ENCODE assay signal across 20 cellular contexts in the genomic region with DNA sequence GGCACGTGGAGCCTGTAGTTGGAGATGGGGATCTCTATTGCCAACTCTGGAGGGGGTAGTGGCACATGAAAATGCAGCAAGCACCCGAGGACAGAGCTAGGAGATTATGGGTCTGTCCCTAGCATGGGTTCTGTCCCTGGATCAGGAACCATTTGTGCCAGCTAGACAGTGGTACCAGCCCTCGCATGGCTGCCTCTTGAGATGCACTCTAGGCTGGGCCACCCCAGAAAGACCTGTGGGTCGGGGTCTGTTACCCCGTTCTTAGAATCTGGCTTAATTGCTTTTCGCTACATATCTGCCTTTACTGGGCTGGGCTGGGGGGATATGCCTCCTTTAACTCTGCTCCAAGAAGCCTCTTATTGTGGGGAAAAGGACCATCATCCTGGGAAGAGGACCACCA. TPM values are rescaled to one million over a fixed set of nuclear protein-coding genes. Genes with fewer than 3 reads are reported as not detected.
DNase-seq lines count a peak whose midpoint lies in the region; ATAC-seq and TF ChIP-seq lines count a peak whose summit lies in the region.
"Had no signal": no experiment of that assay in that cellular context is flagged by ENCODE, and none has a peak within 500 bp of the region (broad histone marks: within the 10 kb centered on the region; RNA-seq: fewer than 3 reads in every experiment).

No MANE protein-coding gene starts in this region.

- H2AFZ ChIP-seq in neural cell (ENCODE audit: low read depth, low read length), result no peak overlapping the region

- peaks cover 3% of the 10 kb centered on the region for H3K27me3 Mint-ChIP-seq in activated naive CD8-positive, alpha-beta T cell treated with anti-CD3 and anti-CD28 coated beads, Interleukin-2, amount 50 U/mL, for 24 hours
- no peaks in the 10 kb centered on the region for H3K27me3 Mint-ChIP-seq in activated naive CD8-positive, alpha-beta T cell treated with anti-CD3 and anti-CD28 coated beads for 36 hours
- peaks cover 8% of the 10 kb centered on the region for H3K27me3 Mint-ChIP-seq in endothelial cell (ENCODE audit: unreplicated experiment)
- H3K27me3 Mint-ChIP-seq: CD4-positive, alpha-beta T cell had no signal

- no peak for ATAC-seq in activated naive CD8-positive, alpha-beta T cell treated with anti-CD3 and anti-CD28 coated beads, Interleukin-2, amount 50 U/mL, for 24 hours
- ATAC-seq in GM21723 (IDR thresholded peaks at IDR 0.05; ENCODE audit: unreplicated experiment), result no peak
- ATAC-seq: A549; CD8-positive, alpha-beta T cell had no signal

- H3K4me2 ChIP-seq in neural cell (ENCODE audit: low read length), result peak overlapping the region; percentile 45
- H3K4me2 ChIP-seq: A549 had no signal

- H3K4me3 Mint-ChIP-seq in activated naive CD8-positive, alpha-beta T cell treated with anti-CD3 and anti-CD28 coated beads, Interleukin-2, amount 50 U/mL, for 24 hours, result no peak overlapping the region
- no peak overlapping the region for H3K4me3 Mint-ChIP-seq in activated naive CD8-positive, alpha-beta T cell treated with anti-CD3 and anti-CD28 coated beads for 36 hours
- no peak overlapping the region for H3K4me3 Mint-ChIP-seq in endothelial cell (ENCODE audit: unreplicated experiment)
- H3K4me3 Mint-ChIP-seq: B cell; CD4-positive, alpha-beta T cell; CD8-positive, alpha-beta T cell had no signal

- no peaks in the 10 kb centered on the region for H3K9me3 Mint-ChIP-seq in activated naive CD8-positive, alpha-beta T cell treated with anti-CD3 and anti-CD28 coated beads, Interleukin-2, amount 50 U/mL, for 24 hours
- H3K9me3 Mint-ChIP-seq in activated naive CD8-positive, alpha-beta T cell treated with anti-CD3 and anti-CD28 coated beads for 36 hours, result no peaks in the 10 kb centered on the region
- no peaks in the 10 kb centered on the region for H3K9me3 Mint-ChIP-seq in endothelial cell (ENCODE audit: unreplicated experiment)
- H3K9me3 Mint-ChIP-seq: CD4-positive, alpha-beta T cell; CD8-positive, alpha-beta T cell had no signal

- H3K79me2 ChIP-seq in neural cell (replicated peaks; ENCODE audit: insufficient read depth, low read length), result peaks cover 21% of the 10 kb centered on the region

- H3K27me3 ChIP-seq in neural cell (ENCODE audit: insufficient read depth, low read depth, low read length), result no peaks in the 10 kb centered on the region
- H3K27me3 ChIP-seq: BLaER1 treated with 17β-estradiol and CSF1 and Interleukin-3, amounts not matched to agents 10 nM and 100 nM had no signal

- no peaks in the 10 kb centered on the region for H3K9me2 ChIP-seq in neural cell (ENCODE audit: insufficient read depth, low read length)

- peak overlapping the region; percentile 2 for H3K27ac Mint-ChIP-seq in activated naive CD8-positive, alpha-beta T cell treated with anti-CD3 and anti-CD28 coated beads, Interleukin-2, amount 50 U/mL, for 24 hours
- no peak overlapping the region for H3K27ac Mint-ChIP-seq in activated naive CD8-positive, alpha-beta T cell treated with anti-CD3 and anti-CD28 coated beads for 36 hours
- no peak overlapping the region for H3K27ac Mint-ChIP-seq in endothelial cell (ENCODE audit: unreplicated experiment)
- H3K27ac Mint-ChIP-seq: B cell; CD4-positive, alpha-beta T cell; CD8-positive, alpha-beta T cell had no signal

- no peak overlapping the region for H3K4me3 ChIP-seq in coronary artery
- peak overlapping the region; percentile 44 for H3K4me3 ChIP-seq in neural cell (ENCODE audit: low read length)
- H3K4me3 ChIP-seq: A549; BLaER1 treated with 17β-estradiol and CSF1 and Interleukin-3, amounts not matched to agents 10 nM and 100 nM had no signal

- no peaks in the 10 kb centered on the region for H4K20me1 ChIP-seq in neural cell (ENCODE audit: insufficient read depth)
- H4K20me1 ChIP-seq: BLaER1 treated with 17β-estradiol and CSF1 and Interleukin-3, amounts not matched to agents 10 nM and 100 nM had no signal

- H3K9ac ChIP-seq in neural cell (ENCODE audit: low read length), result no peak overlapping the region
- H3K9ac ChIP-seq: BLaER1 treated with 17β-estradiol and CSF1 and Interleukin-3, amounts not matched to agents 10 nM and 100 nM had no signal

- H3K27ac ChIP-seq in KOPT-K1 (ENCODE audit: low read depth, low read length, poor library complexity, severe bottlenecking) (peak overlapping the region; percentile 18), coronary artery (no peak overlapping the region), neural cell (ENCODE audit: low read length) (peak overlapping the region; percentile 56)
- H3K27ac ChIP-seq: 22Rv1; A549; BLaER1 treated with 17β-estradiol and CSF1 and Interleukin-3, amounts not matched to agents 10 nM and 100 nM; C4-2B had no signal

- TF ChIP-seq CTCF in coronary artery (IDR thresholded peaks at IDR 0.05) (no peak), neural cell (IDR thresholded peaks at IDR 0.05; ENCODE audit: poor library complexity, severe bottlenecking) (no peak), endothelial cell (IDR thresholded peaks at IDR 0.05; ENCODE audit: unreplicated experiment) (no peak)

- H3K36me3 ChIP-seq in KOPT-K1 (ENCODE audit: insufficient read depth, low read length) (no peaks in the 10 kb centered on the region), neural cell (ENCODE audit: insufficient read depth, low read length) (no peaks in the 10 kb centered on the region)
- H3K36me3 ChIP-seq: BLaER1 treated with 17β-estradiol and CSF1 and Interleukin-3, amounts not matched to agents 10 nM and 100 nM had no signal

- no peaks in the 10 kb centered on the region for H3F3A ChIP-seq in neural cell (ENCODE audit: insufficient read depth, low read length, poor library complexity, severe bottlenecking)

- TF ChIP-seq EP300 in neural cell (conservative IDR thresholded peaks at IDR 0.05; ENCODE audit: poor library complexity, severe bottlenecking), result no peak

- no peak for DNase-seq in activated naive CD8-positive, alpha-beta T cell treated with anti-CD3 and anti-CD28 coated beads, Interleukin-2, amount 50 U/mL, for 24 hours
- DNase-seq in activated naive CD8-positive, alpha-beta T cell treated with anti-CD3 and anti-CD28 coated beads for 36 hours, result no peak
- DNase-seq in coronary artery (ENCODE audit: low spot score) (peak; percentile 54), activated T-cell treated with anti-CD3 and anti-CD28 coated beads for 4 hours (no peak), endothelial cell (ENCODE audit: low spot score) (no peak)
- DNase-seq: AML-193; Caco-2; Calu3; CD4-positive, alpha-beta T cell; CD8-positive, alpha-beta T cell; GF-D8 had no signal

- H3K4me1 Mint-ChIP-seq in activated naive CD8-positive, alpha-beta T cell treated with anti-CD3 and anti-CD28 coated beads, Interleukin-2, amount 50 U/mL, for 24 hours, result peaks cover 8% of the 10 kb centered on the region
- peaks cover 5% of the 10 kb centered on the region for H3K4me1 Mint-ChIP-seq in activated naive CD8-positive, alpha-beta T cell treated with anti-CD3 and anti-CD28 coated beads for 36 hours
- H3K4me1 Mint-ChIP-seq in endothelial cell (ENCODE audit: unreplicated experiment), result peaks cover 25% of the 10 kb centered on the region

- H3K36me3 Mint-ChIP-seq in activated naive CD8-positive, alpha-beta T cell treated with anti-CD3 and anti-CD28 coated beads, Interleukin-2, amount 50 U/mL, for 24 hours (ENCODE audit: low read depth), result no peaks in the 10 kb centered on the region
- H3K36me3 Mint-ChIP-seq in activated naive CD8-positive, alpha-beta T cell treated with anti-CD3 and anti-CD28 coated beads for 36 hours, result no peaks in the 10 kb centered on the region
- no peaks in the 10 kb centered on the region for H3K36me3 Mint-ChIP-seq in endothelial cell (ENCODE audit: low read depth, unreplicated experiment)
- H3K36me3 Mint-ChIP-seq: CD8-positive, alpha-beta T cell had no signal

- no peaks in the 10 kb centered on the region for H3K9me3 ChIP-seq in KOPT-K1 (ENCODE audit: insufficient read depth, low read length, poor library complexity, severe bottlenecking)
- H3K9me3 ChIP-seq in neural cell (ENCODE audit: low read length), result no peaks in the 10 kb centered on the region
- H3K9me3 ChIP-seq: A549; BLaER1 treated with 17β-estradiol and CSF1 and Interleukin-3, amounts not matched to agents 10 nM and 100 nM; Caco-2 had no signal

- no peak for TF ChIP-seq RAD21 in neural cell (conservative IDR thresholded peaks at IDR 0.05)

TF ChIP-seq in neural cell, 6 proteins besides CTCF, POLR2A, EP300 and RAD21:
- TF ChIP-seq POLR2AphosphoS5 (IDR thresholded peaks at IDR 0.05) (no peak), MXI1 (conservative IDR thresholded peaks at IDR 0.05; ENCODE audit: poor library complexity, severe bottlenecking) (no peak), TAF1 (IDR thresholded peaks at IDR 0.05; ENCODE audit: low read depth) (no peak), SMC3 (conservative IDR thresholded peaks at IDR 0.05; ENCODE audit: poor library complexity) (no peak), EZH2 (IDR thresholded peaks at IDR 0.05; ENCODE audit: borderline replicate concordance, insufficient read depth, low read length, poor library complexity, severe bottlenecking) (no peak)
- TF ChIP-seq, protein P1, sequence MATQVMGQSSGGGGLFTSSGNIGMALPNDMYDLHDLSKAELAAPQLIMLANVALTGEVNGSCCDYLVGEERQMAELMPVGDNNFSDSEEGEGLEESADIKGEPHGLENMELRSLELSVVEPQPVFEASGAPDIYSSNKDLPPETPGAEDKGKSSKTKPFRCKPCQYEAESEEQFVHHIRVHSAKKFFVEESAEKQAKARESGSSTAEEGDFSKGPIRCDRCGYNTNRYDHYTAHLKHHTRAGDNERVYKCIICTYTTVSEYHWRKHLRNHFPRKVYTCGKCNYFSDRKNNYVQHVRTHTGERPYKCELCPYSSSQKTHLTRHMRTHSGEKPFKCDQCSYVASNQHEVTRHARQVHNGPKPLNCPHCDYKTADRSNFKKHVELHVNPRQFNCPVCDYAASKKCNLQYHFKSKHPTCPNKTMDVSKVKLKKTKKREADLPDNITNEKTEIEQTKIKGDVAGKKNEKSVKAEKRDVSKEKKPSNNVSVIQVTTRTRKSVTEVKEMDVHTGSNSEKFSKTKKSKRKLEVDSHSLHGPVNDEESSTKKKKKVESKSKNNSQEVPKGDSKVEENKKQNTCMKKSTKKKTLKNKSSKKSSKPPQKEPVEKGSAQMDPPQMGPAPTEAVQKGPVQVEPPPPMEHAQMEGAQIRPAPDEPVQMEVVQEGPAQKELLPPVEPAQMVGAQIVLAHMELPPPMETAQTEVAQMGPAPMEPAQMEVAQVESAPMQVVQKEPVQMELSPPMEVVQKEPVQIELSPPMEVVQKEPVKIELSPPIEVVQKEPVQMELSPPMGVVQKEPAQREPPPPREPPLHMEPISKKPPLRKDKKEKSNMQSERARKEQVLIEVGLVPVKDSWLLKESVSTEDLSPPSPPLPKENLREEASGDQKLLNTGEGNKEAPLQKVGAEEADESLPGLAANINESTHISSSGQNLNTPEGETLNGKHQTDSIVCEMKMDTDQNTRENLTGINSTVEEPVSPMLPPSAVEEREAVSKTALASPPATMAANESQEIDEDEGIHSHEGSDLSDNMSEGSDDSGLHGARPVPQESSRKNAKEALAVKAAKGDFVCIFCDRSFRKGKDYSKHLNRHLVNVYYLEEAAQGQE (IDR thresholded peaks at IDR 0.05; ENCODE audit: borderline replicate concordance), result no peak

RNA-seq across cellular contexts. Expression of gene EPHB1, which starts 54.5 kb away (rescaled TPM):
- not detected for total RNA-seq in activated naive CD8-positive, alpha-beta T cell treated with anti-CD3 and anti-CD28 coated beads for 36 hours
- 18.7 and 19.1 TPM in 2 replicates for polyA plus RNA-seq in neural cell
- 33.8 and 46.3 TPM in 2 replicates for polyA minus RNA-seq in neural cell
- 5.7 TPM for total RNA-seq in endothelial cell (ENCODE audit: unreplicated experiment)
- total RNA-seq: A172; B cell; CD8-positive, alpha-beta T cell had no signal

Comparison
In these comparisons a context has a peak if more than half of its experiments do, and no peak if none do; other contexts are left out.
1. H3K27ac ChIP-seq: peak in KOPT-K1 (single experiment) and neural cell (single experiment); none in coronary artery (0 of 2).